20 cellular contexts compared by ENCODE assay signal in the genomic region with DNA sequence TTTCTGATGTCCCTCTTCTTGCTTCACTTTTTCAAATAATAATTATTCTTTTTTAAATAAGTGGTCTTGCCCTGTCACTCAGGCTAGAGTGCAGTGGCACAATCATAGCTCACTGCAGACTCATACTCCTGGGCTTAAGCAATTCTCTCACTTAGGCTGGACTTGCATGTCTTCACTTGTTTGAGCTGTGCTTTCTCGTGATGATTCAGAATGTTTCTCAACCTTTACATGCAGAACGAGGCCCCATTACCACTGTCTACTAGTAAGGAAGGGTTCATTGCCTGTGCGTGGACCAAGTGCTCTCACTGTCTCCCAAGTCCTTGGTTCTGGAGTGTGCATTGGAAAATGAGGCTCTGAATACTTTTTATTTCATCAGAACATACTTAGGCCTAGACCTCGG.
DNase-seq lines count a peak whose midpoint lies in the region; ATAC-seq and TF ChIP-seq lines count a peak whose summit lies in the region.
"Had no signal": no experiment of that assay in that cellular context is flagged by ENCODE, and none has a peak within 500 bp of the region (broad histone marks: within the 10 kb centered on the region; RNA-seq: fewer than 3 reads in every experiment).

No MANE protein-coding gene starts in this region.

- H4K12ac ChIP-seq in trophoblast cell (ENCODE audit: low read depth, low read length) = no peak overlapping the region

- H3K4me1 ChIP-seq in OCI-LY3 (ENCODE audit: low read length) (peaks cover 48% of the 10 kb centered on the region), trophoblast cell (ENCODE audit: control insufficient read depth in 1 of 2, insufficient read depth in 2 of 2, low read length in 2 of 2) (no peaks in the 10 kb centered on the region)
- H3K4me1 ChIP-seq: Caco-2 had no signal

- peaks cover 7 to 9% of the 10 kb centered on the region in 2 donors for H3K9me3 Mint-ChIP-seq in stimulated activated naive B cell treated with anti-CD40 and anti-IgM and Interleukin-4, amounts not matched to agents 10 μg/mL and 1 μg/mL and 100 μg/mL, for 72 hours

- no peak overlapping the region for H3K4ac ChIP-seq in trophoblast cell (ENCODE audit: low read depth, low read length)

- no peak for ATAC-seq in stimulated activated naive B cell treated with anti-CD40 and anti-IgM and Interleukin-4, amounts not matched to agents 10 μg/mL and 1 μg/mL and 100 μg/mL, for 72 hours (replicated peaks)
- ATAC-seq: GM12878 had no signal

- H3K18ac ChIP-seq in trophoblast cell (ENCODE audit: low read length) = no peak overlapping the region

- H3K27me3 ChIP-seq in OCI-LY3 (ENCODE audit: low read depth, low read length) (no peaks in the 10 kb centered on the region), trophoblast cell (ENCODE audit: insufficient read depth, low read length) (no peaks in the 10 kb centered on the region)
- H3K27me3 ChIP-seq: BLaER1 treated with 17β-estradiol and CSF1 and Interleukin-3, amounts not matched to agents 10 nM and 100 nM had no signal

- TF ChIP-seq CTCF in OCI-LY3 (IDR thresholded peaks at IDR 0.05; ENCODE audit: low read depth, low read length) (no peak), epithelial cell of esophagus (IDR thresholded peaks at IDR 0.05; ENCODE audit: insufficient read depth, low read depth, low read length, missing control alignments) (no peak)

- H3K9ac ChIP-seq in OCI-LY3 (ENCODE audit: low read length) (peak overlapping the region; percentile 34), trophoblast cell (ENCODE audit: low read length) (no peak overlapping the region)
- H3K9ac ChIP-seq: BLaER1 treated with 17β-estradiol and CSF1 and Interleukin-3, amounts not matched to agents 10 nM and 100 nM had no signal

- H2BK12ac ChIP-seq in trophoblast cell (ENCODE audit: low read length) = no peak overlapping the region

- no peaks in the 10 kb centered on the region for H3K79me2 ChIP-seq in OCI-LY3 (ENCODE audit: low read length)
- H3K79me2 ChIP-seq in trophoblast cell (ENCODE audit: control insufficient read depth, insufficient read depth, low read length, poor library complexity) = no peaks in the 10 kb centered on the region

- no peak overlapping the region for H3K23ac ChIP-seq in trophoblast cell (ENCODE audit: low read length)

- H3K14ac ChIP-seq in trophoblast cell (ENCODE audit: low read length) = no peak overlapping the region

- H3K9me3 ChIP-seq in OCI-LY3 (ENCODE audit: insufficient read depth, low read length) (no peaks in the 10 kb centered on the region), trophoblast cell (ENCODE audit: insufficient read depth, low read depth, low read length) (no peaks in the 10 kb centered on the region)
- H3K9me3 ChIP-seq: BLaER1 treated with 17β-estradiol and CSF1 and Interleukin-3, amounts not matched to agents 10 nM and 100 nM had no signal

- H3K4me3 ChIP-seq in OCI-LY3 (ENCODE audit: low read length) (peak overlapping the region; percentile 62), epithelial cell of esophagus (ENCODE audit: low read length) (no peak overlapping the region), trophoblast cell (ENCODE audit: low read depth, low read length) (no peak overlapping the region)
- H3K4me3 ChIP-seq: BLaER1 treated with 17β-estradiol and CSF1 and Interleukin-3, amounts not matched to agents 10 nM and 100 nM; GM12878 had no signal

- no peak overlapping the region for H2AK5ac ChIP-seq in trophoblast cell (ENCODE audit: low read length)

- H3K4me3 Mint-ChIP-seq in stimulated activated naive B cell treated with anti-CD40 and anti-IgM and Interleukin-4, amounts not matched to agents 10 μg/mL and 1 μg/mL and 100 μg/mL, for 72 hours = no peak overlapping the region
- H3K4me3 Mint-ChIP-seq: CD4-positive, alpha-beta memory T cell; IgD-negative memory B cell had no signal

- H4K8ac ChIP-seq in trophoblast cell (ENCODE audit: low read depth, low read length) = no peak overlapping the region

- peak; percentile 22 for DNase-seq in NOMO-1 treated with DMSO at 0.1 percent for 48 hours (lab: John Stamatoyannopoulos, UW; ENCODE audit: unreplicated experiment)
- DNase-seq in NOMO-1 treated with dmso at 0.1 percent for 144 hours (lab: John Stamatoyannopoulos, UW; ENCODE audit: unreplicated experiment) = no peak
- peak; percentile 72 for DNase-seq in epithelial cell of esophagus (ENCODE audit: low read depth)
- DNase-seq in trophoblast cell = peak; percentile 7 to 47
- DNase-seq in NCI-H146 (lab: John Stamatoyannopoulos, UW) = no peak
- DNase-seq in stimulated activated naive B cell treated with anti-CD40 and anti-IgM and Interleukin-4, amounts not matched to agents 10 μg/mL and 1 μg/mL and 100 μg/mL, for 72 hours = no peak
- no peak for DNase-seq in dermis blood vessel endothelial cell
- DNase-seq: 8988T; Caco-2; CD4-positive, alpha-beta memory T cell; DMS 273 treated with DMSO at 0.1 percent for 48 hours; DMS79 treated with DMSO at 0.1 percent for 48 hours; NCI-H1092 treated with DMSO at 0.1 percent for 48 hours; NCI-H1436 treated with DMSO at 0.1 percent for 48 hours; NCI-H2029; NCI-H82 had no signal

- H2BK120ac ChIP-seq in trophoblast cell (ENCODE audit: insufficient read depth, low read length, poor library complexity) = no peak overlapping the region

- H3K4me2 ChIP-seq in OCI-LY3 (ENCODE audit: low read length) (peak overlapping the region; percentile 89), trophoblast cell (ENCODE audit: low read length) (no peak overlapping the region)
- H3K4me2 ChIP-seq: BLaER1 treated with 17β-estradiol and CSF1 and Interleukin-3, amounts not matched to agents 10 nM and 100 nM had no signal

- no peaks in the 10 kb centered on the region for H3K79me1 ChIP-seq in trophoblast cell (ENCODE audit: low read length)

- H3K36me3 ChIP-seq in OCI-LY3 (replicated peaks; ENCODE audit: low read depth, low read length) (no peaks in the 10 kb centered on the region), trophoblast cell (ENCODE audit: control insufficient read depth in 1 of 2, insufficient read depth in 2 of 2, low read length in 2 of 2) (no peaks in the 10 kb centered on the region)
- H3K36me3 ChIP-seq: BLaER1 treated with 17β-estradiol and CSF1 and Interleukin-3, amounts not matched to agents 10 nM and 100 nM had no signal

- no peak overlapping the region for H2BK5ac ChIP-seq in trophoblast cell (ENCODE audit: low read depth, low read length, poor library complexity)

- WGBS in trophoblast cell (ENCODE audit: extremely low coverage, insufficient coverage, insufficient read length) = no CpG with 5 or more reads among the region's 4 CpGs

- H3K27ac ChIP-seq in OCI-LY3 (ENCODE audit: low read length) = peak overlapping the region; percentile 96
- no peak overlapping the region for H3K27ac ChIP-seq in trophoblast cell (ENCODE audit: low read depth, low read length)
- H3K27ac ChIP-seq: BLaER1 treated with 17β-estradiol and CSF1 and Interleukin-3, amounts not matched to agents 10 nM and 100 nM had no signal

- peak overlapping the region; percentile 75 for H2AFZ ChIP-seq in OCI-LY3 (ENCODE audit: low read depth, low read length)
- no peak overlapping the region for H2AFZ ChIP-seq in trophoblast cell (ENCODE audit: insufficient read depth, low read length, poor library complexity)

- no peaks in the 10 kb centered on the region for H3K36me3 Mint-ChIP-seq in stimulated activated naive B cell treated with anti-CD40 and anti-IgM and Interleukin-4, amounts not matched to agents 10 μg/mL and 1 μg/mL and 100 μg/mL, for 72 hours
- H3K36me3 Mint-ChIP-seq: CD4-positive, alpha-beta memory T cell; IgD-negative memory B cell had no signal

- no peaks in the 10 kb centered on the region for H3K27me3 Mint-ChIP-seq in stimulated activated naive B cell treated with anti-CD40 and anti-IgM and Interleukin-4, amounts not matched to agents 10 μg/mL and 1 μg/mL and 100 μg/mL, for 72 hours
- H3K27me3 Mint-ChIP-seq: CD4-positive, alpha-beta memory T cell; IgD-negative memory B cell had no signal

- no peaks in the 10 kb centered on the region for H3K4me1 Mint-ChIP-seq in stimulated activated naive B cell treated with anti-CD40 and anti-IgM and Interleukin-4, amounts not matched to agents 10 μg/mL and 1 μg/mL and 100 μg/mL, for 72 hours
- H3K4me1 Mint-ChIP-seq: CD4-positive, alpha-beta memory T cell; IgD-negative memory B cell had no signal

- no peak overlapping the region for H3K27ac Mint-ChIP-seq in stimulated activated naive B cell treated with anti-CD40 and anti-IgM and Interleukin-4, amounts not matched to agents 10 μg/mL and 1 μg/mL and 100 μg/mL, for 72 hours
- H3K27ac Mint-ChIP-seq: CD4-positive, alpha-beta memory T cell; IgD-negative memory B cell had no signal

- H4K91ac ChIP-seq in trophoblast cell (ENCODE audit: low read depth, low read length) = no peak overlapping the region

- no peaks in the 10 kb centered on the region for H4K20me1 ChIP-seq in OCI-LY3 (ENCODE audit: insufficient read depth, low read length)
- H4K20me1 ChIP-seq: BLaER1 treated with 17β-estradiol and CSF1 and Interleukin-3, amounts not matched to agents 10 nM and 100 nM had no signal

Comparison
In these comparisons a context has a peak if more than half of its experiments do, and no peak if none do; other contexts are left out.
1. DNase-seq: peak in NOMO-1 treated with DMSO at 0.1 percent for 48 hours (single experiment), epithelial cell of esophagus (single experiment) and trophoblast cell (2 of 2); none in NOMO-1 treated with dmso at 0.1 percent for 144 hours (single experiment), NCI-H146 (single experiment), stimulated activated naive B cell treated with anti-CD40 and anti-IgM and Interleukin-4, amounts not matched to agents 10 μg/mL and 1 μg/mL and 100 μg/mL, for 72 hours (single experiment) and dermis blood vessel endothelial cell (single experiment).